25 cellular contexts compared by ENCODE assay signal in genomic region chr20:14778096-14778495, GRCh38.
"Had no signal": no experiment of that assay in that cellular context is flagged by ENCODE, and none has a peak within 500 bp of the region (broad histone marks: within the 10 kb centered on the region; RNA-seq: fewer than 3 reads in every experiment).

No MANE protein-coding gene starts in this region.

- H3K9me3 ChIP-seq: esophagus squamous epithelium, gastroesophageal sphincter, testis, transverse colon had no signal

- H3K27ac Mint-ChIP-seq: dendritic cell treated with granulocyte-macrophage colony-stimulating factor and Interleukin-4, amounts not matched to agents 40 ng/mL and 50 ng/mL, for 4 days; effector memory CD8-positive, alpha-beta T cell; immature natural killer cell; naive thymus-derived CD4-positive, alpha-beta T cell; stimulated activated naive B cell treated with anti-CD40 and anti-IgM and Interleukin-4, amounts not matched to agents 10 μg/mL and 1 μg/mL and 100 μg/mL, for 72 hours; stimulated activated naive CD8-positive, alpha-beta T cell treated with anti-CD3 and anti-CD28 coated beads, Interleukin-15, amount 100 ng/mL, for 72 hours had no signal

- H3K27me3 Mint-ChIP-seq: dendritic cell treated with granulocyte-macrophage colony-stimulating factor and Interleukin-4, amounts not matched to agents 40 ng/mL and 50 ng/mL, for 4 days; effector memory CD8-positive, alpha-beta T cell; naive thymus-derived CD4-positive, alpha-beta T cell; stimulated activated naive B cell treated with anti-CD40 and anti-IgM and Interleukin-4, amounts not matched to agents 10 μg/mL and 1 μg/mL and 100 μg/mL, for 72 hours; stimulated activated naive CD8-positive, alpha-beta T cell treated with anti-CD3 and anti-CD28 coated beads, Interleukin-15, amount 100 ng/mL, for 72 hours had no signal

- DNase-seq: effector memory CD8-positive, alpha-beta T cell; esophagus squamous epithelium; glutamatergic neuron; immature natural killer cell; kidney; left cardiac atrium; left ventricle myocardium superior; mesenchymal stem cell; midbrain; naive thymus-derived CD4-positive, alpha-beta T cell; nephron progenitor cell; spleen; stimulated activated CD4-positive, alpha-beta T cell treated with anti-CD3 and anti-CD28 coated beads, Interleukin-15, amount 100 ng/mL, for 24 hours; stimulated activated CD4-positive, alpha-beta T cell treated with anti-CD3 and anti-CD28 coated beads, Interleukin-1b, Interleukin-23, amount 100 ng/mL, for 48 hours; stimulated activated CD4-positive, alpha-beta T cell treated with anti-CD3 and anti-CD28 coated beads, Interleukin-4, amount 100 ng/mL, for 4 hours; stimulated activated naive B cell treated with anti-CD40 and anti-IgM and Interleukin-4, amounts not matched to agents 10 μg/mL and 1 μg/mL and 100 μg/mL, for 72 hours; stimulated activated naive CD8-positive, alpha-beta T cell treated with anti-CD3 and anti-CD28 coated beads, Interleukin-15, amount 100 ng/mL, for 72 hours; testis; transverse colon had no signal

- H3K27ac ChIP-seq: esophagus squamous epithelium, gastroesophageal sphincter, parathyroid adenoma, spleen, testis, transverse colon had no signal

- H3K36me3 Mint-ChIP-seq: stimulated activated naive B cell treated with anti-CD40 and anti-IgM and Interleukin-4, amounts not matched to agents 10 μg/mL and 1 μg/mL and 100 μg/mL, for 72 hours had no signal

- H3K4me3 Mint-ChIP-seq: dendritic cell treated with granulocyte-macrophage colony-stimulating factor and Interleukin-4, amounts not matched to agents 40 ng/mL and 50 ng/mL, for 4 days; effector memory CD8-positive, alpha-beta T cell; immature natural killer cell; naive thymus-derived CD4-positive, alpha-beta T cell; nephron progenitor cell; stimulated activated naive B cell treated with anti-CD40 and anti-IgM and Interleukin-4, amounts not matched to agents 10 μg/mL and 1 μg/mL and 100 μg/mL, for 72 hours; stimulated activated naive CD8-positive, alpha-beta T cell treated with anti-CD3 and anti-CD28 coated beads, Interleukin-15, amount 100 ng/mL, for 72 hours had no signal

- H3K36me3 ChIP-seq: esophagus squamous epithelium, gastroesophageal sphincter, spleen, transverse colon had no signal

- H3K4me1 Mint-ChIP-seq: immature natural killer cell; naive thymus-derived CD4-positive, alpha-beta T cell; stimulated activated naive B cell treated with anti-CD40 and anti-IgM and Interleukin-4, amounts not matched to agents 10 μg/mL and 1 μg/mL and 100 μg/mL, for 72 hours; stimulated activated naive CD8-positive, alpha-beta T cell treated with anti-CD3 and anti-CD28 coated beads, Interleukin-15, amount 100 ng/mL, for 72 hours had no signal

- H3K4me1 ChIP-seq: gastroesophageal sphincter, spleen, testis, transverse colon had no signal

- H3K79me2 ChIP-seq: parathyroid adenoma had no signal

- H3K4me3 ChIP-seq: esophagus squamous epithelium, gastroesophageal sphincter, lung, spleen, testis, transverse colon had no signal

- FAIRE-seq: colon, kidney had no signal

- H3K9ac ChIP-seq: parathyroid adenoma had no signal

- H3K9me3 Mint-ChIP-seq: nephron progenitor cell; stimulated activated naive B cell treated with anti-CD40 and anti-IgM and Interleukin-4, amounts not matched to agents 10 μg/mL and 1 μg/mL and 100 μg/mL, for 72 hours had no signal

- H3K27me3 ChIP-seq: esophagus squamous epithelium, gastroesophageal sphincter, spleen, testis, transverse colon had no signal

- ATAC-seq: effector memory CD8-positive, alpha-beta T cell; gastroesophageal sphincter; left cardiac atrium; left ventricle myocardium superior; naive thymus-derived CD4-positive, alpha-beta T cell; sciatic nerve; stimulated activated naive B cell treated with anti-CD40 and anti-IgM and Interleukin-4, amounts not matched to agents 10 μg/mL and 1 μg/mL and 100 μg/mL, for 72 hours; stimulated activated naive CD8-positive, alpha-beta T cell treated with anti-CD3 and anti-CD28 coated beads, Interleukin-15, amount 100 ng/mL, for 72 hours had no signal
